1 cellular context compared by ENCODE assay signal in genomic region chr4:8328456-8328855, GRCh38.
TF ChIP-seq lines count a peak whose summit lies in the region.

No MANE protein-coding gene starts in this region.

TF ChIP-seq in K562, 482 proteins besides CTCF, POLR2A, EP300 and RAD21:
- TF ChIP-seq ZNF12 (CRISPR knock-in tag; IDR thresholded peaks at IDR 0.05) (no peak), HMBOX1 (IDR thresholded peaks at IDR 0.05) (0 out of 2 replicates have a peak, but pooled peaks have one; percentile 3), JUN (IDR thresholded peaks at IDR 0.05; ENCODE audit: borderline replicate concordance, low read depth, low read length) (no peak), JUN (CRISPR knock-in tag; IDR thresholded peaks at IDR 0.05; ENCODE audit: borderline replicate concordance) (no peak), TAF1 (IDR thresholded peaks at IDR 0.05; ENCODE audit: control insufficient read depth, extremely low read depth, insufficient read depth, low read length, severe bottlenecking) (no peak)
TF ChIP-seq in K562: peak in this region for 1.
